In genomic region chr2:26763019-26763418, GRCh38 we compare ENCODE assay signal across 15 cellular contexts. TPM values are rescaled to one million over a fixed set of nuclear protein-coding genes. Genes with fewer than 3 reads are reported as not detected.
DNase-seq lines count a peak whose midpoint lies in the region; ATAC-seq and TF ChIP-seq lines count a peak whose summit lies in the region.
"Had no signal": no experiment of that assay in that cellular context is flagged by ENCODE, and none has a peak within 500 bp of the region (broad histone marks: within the 10 kb centered on the region; RNA-seq: fewer than 3 reads in every experiment).

No MANE protein-coding gene starts in this region.

- no peak for ATAC-seq in stimulated activated effector memory CD8-positive, alpha-beta T cell treated with anti-CD3 and anti-CD28 coated beads, Interleukin-12 subunit alpha, Interleukin-12 subunit beta, amount 100 ng/mL, for 72 hours
- no peak for ATAC-seq in gastrocnemius medialis
- ATAC-seq: gastroesophageal sphincter had no signal

- H3K27me3 ChIP-seq in PC-9 (ENCODE audit: insufficient read depth, low read depth) (no peaks in the 10 kb centered on the region), gastrocnemius medialis (no peaks in the 10 kb centered on the region)
- H3K27me3 ChIP-seq: cardiac muscle cell, gastroesophageal sphincter, transverse colon had no signal

- TF ChIP-seq POLR2A in gastrocnemius medialis (IDR thresholded peaks at IDR 0.05), result no peak

- H4K20me1 ChIP-seq in PC-9 (ENCODE audit: insufficient read depth), result peaks cover 6% of the 10 kb centered on the region; the same call in 1 of the 2 replicates
- no peaks in the 10 kb centered on the region for H4K20me1 ChIP-seq in OCI-LY7 (ENCODE audit: insufficient read depth, low read length)

- peaks cover 27% of the 10 kb centered on the region for H3K4me1 Mint-ChIP-seq in activated naive CD4-positive, alpha-beta T cell treated with anti-CD3 and anti-CD28 coated beads, Interleukin-2, amount 10 ng/mL, durations not matched to agents 7 days and 5 days
- H3K4me1 Mint-ChIP-seq in dendritic cell treated with granulocyte-macrophage colony-stimulating factor and Interleukin-4, amounts not matched to agents 40 ng/mL and 50 ng/mL, for 4 days (ENCODE audit: low read depth), result peaks cover 45% of the 10 kb centered on the region
- H3K4me1 Mint-ChIP-seq in stimulated activated effector memory CD8-positive, alpha-beta T cell treated with anti-CD3 and anti-CD28 coated beads, Interleukin-12 subunit alpha, Interleukin-12 subunit beta, amount 100 ng/mL, for 72 hours, result peaks cover 31% of the 10 kb centered on the region

- H3F3A ChIP-seq in PC-9 (ENCODE audit: insufficient read depth, low read depth), result peaks cover 19% of the 10 kb centered on the region

- peak overlapping the region; percentile 90 for H3K4me3 Mint-ChIP-seq in activated naive CD4-positive, alpha-beta T cell treated with anti-CD3 and anti-CD28 coated beads, Interleukin-2, amount 10 ng/mL, durations not matched to agents 7 days and 5 days
- H3K4me3 Mint-ChIP-seq in dendritic cell treated with granulocyte-macrophage colony-stimulating factor and Interleukin-4, amounts not matched to agents 40 ng/mL and 50 ng/mL, for 4 days, result no peak overlapping the region
- peak overlapping the region; percentile 84 for H3K4me3 Mint-ChIP-seq in stimulated activated effector memory CD8-positive, alpha-beta T cell treated with anti-CD3 and anti-CD28 coated beads, Interleukin-12 subunit alpha, Interleukin-12 subunit beta, amount 100 ng/mL, for 72 hours

- H3K4me1 ChIP-seq in PC-9 (replicated peaks; ENCODE audit: insufficient read depth) (peaks cover 44% of the 10 kb centered on the region), gastrocnemius medialis (peaks cover 24 to 39% of the 10 kb centered on the region in 2 donors), OCI-LY7 (ENCODE audit: insufficient read depth, low read length, poor library complexity, severe bottlenecking) (peaks cover 11% of the 10 kb centered on the region)

- H3K27ac ChIP-seq in PC-9, result no peak overlapping the region
- peak overlapping the region in 1 of 4 donors; percentile 93 for H3K27ac ChIP-seq in gastrocnemius medialis
- no peak overlapping the region for H3K27ac ChIP-seq in OCI-LY7 (ENCODE audit: low read depth, low read length, poor library complexity, severe bottlenecking)
- H3K27ac ChIP-seq: cardiac muscle cell, SK-N-MC had no signal

- no peaks in the 10 kb centered on the region for H3K9me3 Mint-ChIP-seq in activated naive CD4-positive, alpha-beta T cell treated with anti-CD3 and anti-CD28 coated beads, Interleukin-2, amount 10 ng/mL, durations not matched to agents 7 days and 5 days
- H3K9me3 Mint-ChIP-seq in dendritic cell treated with granulocyte-macrophage colony-stimulating factor and Interleukin-4, amounts not matched to agents 40 ng/mL and 50 ng/mL, for 4 days, result no peaks in the 10 kb centered on the region
- H3K9me3 Mint-ChIP-seq in stimulated activated effector memory CD8-positive, alpha-beta T cell treated with anti-CD3 and anti-CD28 coated beads, Interleukin-12 subunit alpha, Interleukin-12 subunit beta, amount 100 ng/mL, for 72 hours, result no peaks in the 10 kb centered on the region

- in situ Hi-C loops in gastrocnemius medialis (cut with MboI; ENCODE audit: low sequenced_read_pairs in 4 of 4), result no loop called here

- H3K4me2 ChIP-seq in PC-9 (0 out of 2 replicates have a peak overlapping the region, but pooled peaks have one; percentile 89), OCI-LY7 (ENCODE audit: low read length) (no peak overlapping the region)

- BruUV-seq in PC-9 (replicated peaks; lab: Mats Ljungman, UMichigan) (TSS peak; percentile 72), OCI-LY7 (replicated peaks; lab: Mats Ljungman, UMichigan) (no TSS peak)

- H3K36me3 ChIP-seq in PC-9 (ENCODE audit: low read depth), result no peaks in the 10 kb centered on the region
- H3K36me3 ChIP-seq in gastrocnemius medialis, result no peaks in the 10 kb centered on the region
- H3K36me3 ChIP-seq in OCI-LY7 (ENCODE audit: insufficient read depth, low read length), result no peaks in the 10 kb centered on the region
- H3K36me3 ChIP-seq: cardiac muscle cell, gastroesophageal sphincter, transverse colon had no signal

- H2AFZ ChIP-seq in PC-9 (no peak overlapping the region), OCI-LY7 (ENCODE audit: low read length) (no peak overlapping the region)

- intact Hi-C loops in PC-9 (cut with micrococcal nuclease; ENCODE audit: unreplicated experiment) (no loop called here), gastrocnemius medialis (cut with DNase I; ENCODE audit: low total_unique reads) (loop anchor here (10.0 kb wide), 1 partner anchor 418 kb away; the partner anchor contains the start of genes ADGRF3 and SELENOI), OCI-LY7 (cut with micrococcal nuclease; ENCODE audit: unreplicated experiment) (no loop called here)
- intact Hi-C loops in dendritic cell treated with granulocyte-macrophage colony-stimulating factor and Interleukin-4, amounts not matched to agents 40 ng/mL and 50 ng/mL, for 4 days (cut with micrococcal nuclease), result no loop called here

- TF ChIP-seq CTCF in PC-9 (conservative IDR thresholded peaks at IDR 0.05) (no peak), gastrocnemius medialis (IDR thresholded peaks at IDR 0.05 in 4 of 5, conservative IDR thresholded peaks at IDR 0.05 in 1 of 5) (no peak), OCI-LY7 (conservative IDR thresholded peaks at IDR 0.05; ENCODE audit: low read length) (no peak)

- no peak overlapping the region for H3K27ac Mint-ChIP-seq in activated naive CD4-positive, alpha-beta T cell treated with anti-CD3 and anti-CD28 coated beads, Interleukin-2, amount 10 ng/mL, durations not matched to agents 7 days and 5 days
- H3K27ac Mint-ChIP-seq in dendritic cell treated with granulocyte-macrophage colony-stimulating factor and Interleukin-4, amounts not matched to agents 40 ng/mL and 50 ng/mL, for 4 days, result peak overlapping the region; percentile 99
- H3K27ac Mint-ChIP-seq in stimulated activated effector memory CD8-positive, alpha-beta T cell treated with anti-CD3 and anti-CD28 coated beads, Interleukin-12 subunit alpha, Interleukin-12 subunit beta, amount 100 ng/mL, for 72 hours, result no peak overlapping the region

- POLR2A ChIA-PET in PC-9 (lab: Charles Lee; ENCODE audit: unreplicated experiment), result no interaction called here
- POLR2A ChIA-PET in OCI-LY7 (lab: Charles Lee), result no interaction called here

- CTCF ChIA-PET in activated naive CD4-positive, alpha-beta T cell treated with anti-CD3 and anti-CD28 coated beads, Interleukin-2, amount 10 ng/mL, durations not matched to agents 7 days and 5 days (lab: Charles Lee), result interaction anchor here (1.2 kb wide), 1 partner anchor 17 kb away, joined by 3 read pairs; no protein-coding TSS in a partner anchor
- CTCF ChIA-PET in PC-9 (lab: Charles Lee) (interaction anchor here (0.6 kb wide), 1 partner anchor 22 kb away, joined by 4 read pairs; no protein-coding TSS in a partner anchor), OCI-LY7 (lab: Charles Lee; ENCODE audit: unreplicated experiment) (no interaction called here)

- H3K79me2 ChIP-seq in PC-9 (ENCODE audit: low read depth) (peaks cover 42% of the 10 kb centered on the region), OCI-LY7 (ENCODE audit: insufficient read depth, low read depth, low read length) (peaks cover 3% of the 10 kb centered on the region; the same call in 1 of the 2 replicates)

- H3K9me3 ChIP-seq in PC-9 (ENCODE audit: insufficient read depth, low read depth), result no peaks in the 10 kb centered on the region
- H3K9me3 ChIP-seq in gastrocnemius medialis, result no peaks in the 10 kb centered on the region
- no peaks in the 10 kb centered on the region for H3K9me3 ChIP-seq in OCI-LY7 (ENCODE audit: low read length)
- H3K9me3 ChIP-seq: gastroesophageal sphincter, transverse colon had no signal

- DNase-seq in activated naive CD4-positive, alpha-beta T cell treated with anti-CD3 and anti-CD28 coated beads, Interleukin-2, amount 10 ng/mL, durations not matched to agents 7 days and 5 days, result no peak
- no peak for DNase-seq in activated naive CD4-positive, alpha-beta T cell (lab: John Stamatoyannopoulos, UW)
- DNase-seq in PC-9 (no peak), MV-4-11 (lab: John Stamatoyannopoulos, UW) (no peak), gastrocnemius medialis (no peak), OCI-LY7 (ENCODE audit: low spot score) (no peak)
- DNase-seq in stimulated activated effector memory CD8-positive, alpha-beta T cell treated with anti-CD3 and anti-CD28 coated beads, Interleukin-12 subunit alpha, Interleukin-12 subunit beta, amount 100 ng/mL, for 72 hours (ENCODE audit: low spot score in 2 of 2), result no peak
- DNase-seq: activated CD4-positive, CD25-positive, alpha-beta regulatory T cell; activated effector memory CD4-positive, alpha-beta T cell treated with anti-CD3 and anti-CD28 coated beads, Interleukin-2, amount 50 U/mL, for 16 hours; posterior cingulate gyrus; transverse colon had no signal

- H3K36me3 Mint-ChIP-seq in activated naive CD4-positive, alpha-beta T cell treated with anti-CD3 and anti-CD28 coated beads, Interleukin-2, amount 10 ng/mL, durations not matched to agents 7 days and 5 days, result peaks cover 2% of the 10 kb centered on the region
- peaks cover 35% of the 10 kb centered on the region for H3K36me3 Mint-ChIP-seq in dendritic cell treated with granulocyte-macrophage colony-stimulating factor and Interleukin-4, amounts not matched to agents 40 ng/mL and 50 ng/mL, for 4 days (ENCODE audit: low read depth)
- peaks cover 4% of the 10 kb centered on the region for H3K36me3 Mint-ChIP-seq in stimulated activated effector memory CD8-positive, alpha-beta T cell treated with anti-CD3 and anti-CD28 coated beads, Interleukin-12 subunit alpha, Interleukin-12 subunit beta, amount 100 ng/mL, for 72 hours

- H3K4me3 ChIP-seq in PC-9, result no peak overlapping the region
- no peak overlapping the region for H3K4me3 ChIP-seq in gastrocnemius medialis
- H3K4me3 ChIP-seq in OCI-LY7 (ENCODE audit: low read depth, low read length, poor library complexity, severe bottlenecking), result no peak overlapping the region

- H3K9me2 ChIP-seq in PC-9 (ENCODE audit: insufficient read depth) (no peaks in the 10 kb centered on the region), OCI-LY7 (ENCODE audit: insufficient read depth, low read length) (no peaks in the 10 kb centered on the region)

- peaks cover 17% of the 10 kb centered on the region for H3K27me3 Mint-ChIP-seq in activated naive CD4-positive, alpha-beta T cell treated with anti-CD3 and anti-CD28 coated beads, Interleukin-2, amount 10 ng/mL, durations not matched to agents 7 days and 5 days
- peaks cover 18% of the 10 kb centered on the region for H3K27me3 Mint-ChIP-seq in dendritic cell treated with granulocyte-macrophage colony-stimulating factor and Interleukin-4, amounts not matched to agents 40 ng/mL and 50 ng/mL, for 4 days

RNA-seq across cellular contexts. Expression of gene SLC35F6, which starts 1.1 kb away (rescaled TPM):
- 28.0 and 39.1 TPM in 2 replicates for total RNA-seq in PC-9 (2021)
- total RNA-seq in gastrocnemius medialis, result 10 to 100 TPM; 37.8 to 54.5 (median 45.9) TPM
- total RNA-seq in OCI-LY7 (2014; rRNA removed; shearing (Covaris generic)), result 10.4 and 10.6 TPM in 2 replicates
- total RNA-seq in OCI-LY7 (2022), result 12.9 and 15.0 TPM in 2 replicates

RNA-seq across cellular contexts. Expression of gene CENPA, which starts 22.8 kb away (rescaled TPM):
- total RNA-seq in PC-9 (2021) (43.6 and 48.8 TPM in 2 replicates), gastrocnemius medialis (under 1 TPM in 1 of 4 donors, not detected in 3; 0.22 TPM), OCI-LY7 (2022) (63.6 and 67.9 TPM in 2 replicates)
- 27.8 and 48.2 TPM in 2 replicates for total RNA-seq in OCI-LY7 (2014; rRNA removed; shearing (Covaris generic))
- total RNA-seq: gastroesophageal sphincter had no signal

Comparison
In these comparisons a context has a peak if more than half of its experiments do, and no peak if none do; other contexts are left out.
1. RNA of gene CENPA, which starts 22.8 kb away (total RNA-seq): 27.8 to 67.9 TPM in OCI-LY7 and 43.6 to 48.8 TPM in PC-9; 0.22 TPM in gastrocnemius medialis; every median in the first group is over 10 times any median in the second.